ENCODE assay signal across 30 cellular contexts in the genomic region with DNA sequence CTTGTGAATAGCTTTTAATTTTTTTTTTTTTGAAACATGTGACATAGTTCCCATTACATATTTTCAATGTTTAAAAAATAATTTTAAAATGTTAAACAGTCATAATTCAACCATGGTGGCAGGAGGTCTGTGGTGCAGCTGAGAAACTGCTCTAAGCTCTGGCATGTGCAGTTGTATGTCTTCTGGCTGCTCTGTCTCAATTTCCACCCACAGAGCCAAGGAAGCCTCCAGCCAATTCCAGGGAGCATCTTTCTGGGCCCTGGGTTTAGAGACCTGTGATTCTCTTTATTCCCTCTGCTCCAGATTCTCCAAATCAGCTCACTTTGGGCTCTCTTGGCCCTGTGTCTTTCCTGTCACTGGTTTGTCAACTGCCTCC. TPM values are rescaled to one million over a fixed set of nuclear protein-coding genes. Genes with fewer than 3 reads are reported as not detected.
"Had no signal": no experiment of that assay in that cellular context is flagged by ENCODE, and none has a peak within 500 bp of the region (broad histone marks: within the 10 kb centered on the region; RNA-seq: fewer than 3 reads in every experiment).

No MANE protein-coding gene starts in this region.

- H3K27me3 ChIP-seq: adrenal gland, colonic mucosa, dorsolateral prefrontal cortex, heart left ventricle, spleen, tibial artery, uterus had no signal

- H3K27ac Mint-ChIP-seq: activated CD4-positive, alpha-beta T cell treated with anti-CD3 and anti-CD28 coated beads, Interleukin-2, amount 10 ng/mL, durations not matched to agents 7 days and 5 days; activated naive CD8-positive, alpha-beta T cell; activated T-cell treated with anti-CD3 and anti-CD28 coated beads, Interleukin-2, amount 50 U/mL, for 24 hours; activated T-helper 17 cell treated with anti-CD3 and anti-CD28 coated beads, Interleukin-2, amount 50 U/mL, for 72 hours; effector memory CD8-positive, alpha-beta T cell; memory B cell; naive B cell; T-cell; T-helper 2 cell treated with Interferon-gamma antibody and Interleukin-4, amounts not matched to agents 5 μg/mL and 100 μg/mL, for 36 hours had no signal

- H3K9me3 ChIP-seq: adrenal gland, colonic mucosa, esophagus squamous epithelium, heart left ventricle, spleen, tibial artery, uterus had no signal

- H3K27ac ChIP-seq: adrenal gland, colonic mucosa, dorsolateral prefrontal cortex, spleen, tibial artery, uterus, VCaP had no signal

- H3K9me3 Mint-ChIP-seq: activated CD4-positive, alpha-beta T cell treated with anti-CD3 and anti-CD28 coated beads, Interleukin-2, amount 10 ng/mL, durations not matched to agents 7 days and 5 days; activated T-cell treated with anti-CD3 and anti-CD28 coated beads, Interleukin-2, amount 50 U/mL, for 24 hours; activated T-helper 17 cell treated with anti-CD3 and anti-CD28 coated beads, Interleukin-2, amount 50 U/mL, for 72 hours; central memory CD8-positive, alpha-beta T cell; effector memory CD8-positive, alpha-beta T cell; memory B cell; naive B cell; T-cell; T-helper 2 cell treated with Interferon-gamma antibody and Interleukin-4, amounts not matched to agents 5 μg/mL and 100 μg/mL, for 36 hours had no signal

- H3K4me3 ChIP-seq: adrenal gland, colonic mucosa, dorsolateral prefrontal cortex, esophagus squamous epithelium, heart left ventricle, spleen, tibial artery, uterus had no signal

- H3K36me3 Mint-ChIP-seq: activated naive CD8-positive, alpha-beta T cell; memory B cell; naive B cell; T-cell had no signal

- DNase-seq: activated CD4-positive, alpha-beta T cell treated with anti-CD3 and anti-CD28 coated beads, Interleukin-2, amount 10 ng/mL, durations not matched to agents 7 days and 5 days; activated T-cell treated with anti-CD3 and anti-CD28 coated beads, Interleukin-2, amount 50 U/mL, for 24 hours; adrenal gland; colonic mucosa; dorsolateral prefrontal cortex; effector memory CD8-positive, alpha-beta T cell; esophagus squamous epithelium; heart left ventricle; islet precursor cell; naive B cell; nucleus accumbens; posterior cingulate gyrus; spleen; stimulated activated CD4-positive, alpha-beta T cell treated with anti-CD3 and anti-CD28 coated beads, Interleukin-4, amount 100 ng/mL, for 1 hour; stimulated activated naive CD4-positive, alpha-beta T cell treated with Interleukin-2 at 50 U/mL for 16 hours; substantia nigra; T-cell; tibial artery; uterus had no signal

- H3K4me1 Mint-ChIP-seq: activated T-helper 17 cell treated with anti-CD3 and anti-CD28 coated beads, Interleukin-2, amount 50 U/mL, for 72 hours; central memory CD8-positive, alpha-beta T cell had no signal

- H3K4me1 ChIP-seq: adrenal gland, colonic mucosa, uterus had no signal

- ATAC-seq: activated CD4-positive, CD25-positive, alpha-beta regulatory T cell treated with anti-CD3 and anti-CD28 coated beads, Interleukin-2, amount 50 U/mL, for 24 hours; activated T-helper 17 cell treated with anti-CD3 and anti-CD28 coated beads, Interleukin-2, amount 50 U/mL, for 72 hours; effector memory CD8-positive, alpha-beta T cell; heart left ventricle; left colon; T-cell had no signal

- H3K4me3 Mint-ChIP-seq: activated CD4-positive, alpha-beta T cell treated with anti-CD3 and anti-CD28 coated beads, Interleukin-2, amount 10 ng/mL, durations not matched to agents 7 days and 5 days; activated naive CD8-positive, alpha-beta T cell; activated T-cell treated with anti-CD3 and anti-CD28 coated beads, Interleukin-2, amount 50 U/mL, for 24 hours; activated T-helper 17 cell treated with anti-CD3 and anti-CD28 coated beads, Interleukin-2, amount 50 U/mL, for 72 hours; central memory CD8-positive, alpha-beta T cell; effector memory CD8-positive, alpha-beta T cell; memory B cell; T-cell; T-helper 2 cell treated with Interferon-gamma antibody and Interleukin-4, amounts not matched to agents 5 μg/mL and 100 μg/mL, for 36 hours had no signal

- H3K36me3 ChIP-seq: adrenal gland, colonic mucosa, esophagus squamous epithelium, heart left ventricle, spleen, tibial artery, uterus had no signal

- H3K27me3 Mint-ChIP-seq: activated CD4-positive, alpha-beta T cell treated with anti-CD3 and anti-CD28 coated beads, Interleukin-2, amount 10 ng/mL, durations not matched to agents 7 days and 5 days; activated naive CD8-positive, alpha-beta T cell; activated T-cell treated with anti-CD3 and anti-CD28 coated beads, Interleukin-2, amount 50 U/mL, for 24 hours; activated T-helper 17 cell treated with anti-CD3 and anti-CD28 coated beads, Interleukin-2, amount 50 U/mL, for 72 hours had no signal

RNA-seq across cellular contexts. Expression of a gene that starts 20.9 kb away (rescaled TPM):
- total RNA-seq: activated T-helper 17 cell treated with anti-CD3 and anti-CD28 coated beads, Interleukin-2, amount 50 U/mL, for 72 hours; astrocyte; renal cortical epithelial cell had no signal
- polyA plus RNA-seq: neural cell had no signal
